1 cellular context compared by ENCODE assay signal in the genomic region with DNA sequence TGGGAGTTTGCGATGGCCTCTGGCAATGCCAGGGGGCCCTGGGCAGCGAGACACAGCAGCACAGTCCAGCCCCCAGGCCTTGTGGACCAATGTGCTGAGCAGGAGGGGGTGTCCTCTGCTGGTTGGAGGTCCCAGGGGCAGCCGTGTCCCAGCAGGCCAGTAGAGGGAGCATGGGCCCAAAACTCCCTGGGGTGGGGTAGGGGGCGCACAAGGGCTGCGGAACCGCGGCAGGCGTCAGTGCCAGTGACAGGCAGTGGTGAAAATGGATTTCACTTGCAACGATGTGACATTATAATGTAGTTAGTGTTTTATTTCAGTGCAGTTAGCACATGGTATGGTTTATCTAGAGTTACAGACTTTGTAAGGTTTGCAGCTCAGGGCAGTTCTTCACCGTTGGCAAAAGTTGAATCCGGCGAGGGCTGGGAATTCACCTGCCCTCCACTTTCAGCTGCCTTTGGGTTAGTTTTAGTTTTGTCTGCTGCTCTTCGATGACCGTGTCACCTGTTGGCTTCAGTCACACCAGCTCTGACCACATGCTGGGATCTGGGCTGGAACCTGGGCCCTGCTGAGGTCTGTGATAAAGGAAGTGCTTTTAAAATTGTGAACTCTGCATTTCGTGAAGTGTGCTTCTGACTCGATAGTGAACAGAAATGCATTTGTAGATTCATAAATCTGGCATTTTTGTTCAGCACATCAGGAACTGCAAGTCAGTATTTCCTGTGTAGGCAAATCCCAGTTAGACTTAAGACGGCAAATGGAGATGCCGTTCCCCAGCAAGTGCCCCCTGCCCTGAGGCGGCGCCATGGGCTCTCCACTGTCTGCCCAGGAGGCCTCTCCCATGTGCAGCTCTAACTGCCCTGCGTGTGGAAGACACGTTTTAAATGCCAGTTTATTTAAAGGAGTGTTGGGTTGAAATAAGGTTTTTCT.
TF ChIP-seq lines count a peak whose summit lies in the region.

No MANE protein-coding gene starts in this region.

TF ChIP-seq in HepG2, 621 proteins besides CTCF, POLR2A, EP300 and RAD21 (continued from another document and continues in another):
- TF ChIP-seq, protein P1, sequence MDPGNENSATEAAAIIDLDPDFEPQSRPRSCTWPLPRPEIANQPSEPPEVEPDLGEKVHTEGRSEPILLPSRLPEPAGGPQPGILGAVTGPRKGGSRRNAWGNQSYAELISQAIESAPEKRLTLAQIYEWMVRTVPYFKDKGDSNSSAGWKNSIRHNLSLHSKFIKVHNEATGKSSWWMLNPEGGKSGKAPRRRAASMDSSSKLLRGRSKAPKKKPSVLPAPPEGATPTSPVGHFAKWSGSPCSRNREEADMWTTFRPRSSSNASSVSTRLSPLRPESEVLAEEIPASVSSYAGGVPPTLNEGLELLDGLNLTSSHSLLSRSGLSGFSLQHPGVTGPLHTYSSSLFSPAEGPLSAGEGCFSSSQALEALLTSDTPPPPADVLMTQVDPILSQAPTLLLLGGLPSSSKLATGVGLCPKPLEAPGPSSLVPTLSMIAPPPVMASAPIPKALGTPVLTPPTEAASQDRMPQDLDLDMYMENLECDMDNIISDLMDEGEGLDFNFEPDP (CRISPR knock-in tag; conservative IDR thresholded peaks at IDR 0.05): 0 out of 2 replicates have a peak, but pooled peaks have one; percentile 85
- TF ChIP-seq RBM22 (optimal IDR thresholded peaks at IDR 0.05; ENCODE audit: low read length): peak; percentile 96
- peak; percentile 97 for TF ChIP-seq TSC22D2 (CRISPR knock-in tag; IDR thresholded peaks at IDR 0.05; ENCODE audit: borderline replicate concordance)
- no peak for TF ChIP-seq SMARCE1 (IDR thresholded peaks at IDR 0.05; ENCODE audit: borderline replicate concordance)
- TF ChIP-seq GABPB1 (CRISPR knock-in tag; IDR thresholded peaks at IDR 0.05): peak; percentile 63
- 0 out of 2 replicates have a peak, but pooled peaks have one; percentile 48 for TF ChIP-seq ZNF598 (CRISPR knock-in tag; IDR thresholded peaks at IDR 0.05; ENCODE audit: borderline replicate concordance)
- 0 out of 2 replicates have a peak, but pooled peaks have one; percentile 62 for TF ChIP-seq ZNF773 (CRISPR knock-in tag; IDR thresholded peaks at IDR 0.05; ENCODE audit: borderline replicate concordance)
- TF ChIP-seq ZNF75D (CRISPR knock-in tag; IDR thresholded peaks at IDR 0.05; ENCODE audit: borderline replicate concordance): no peak
- TF ChIP-seq ZNF350 (CRISPR knock-in tag; IDR thresholded peaks at IDR 0.05; ENCODE audit: borderline replicate concordance, low read depth): peak; percentile 45; the same call in 1 of the 2 replicates
- TF ChIP-seq, protein P2, sequence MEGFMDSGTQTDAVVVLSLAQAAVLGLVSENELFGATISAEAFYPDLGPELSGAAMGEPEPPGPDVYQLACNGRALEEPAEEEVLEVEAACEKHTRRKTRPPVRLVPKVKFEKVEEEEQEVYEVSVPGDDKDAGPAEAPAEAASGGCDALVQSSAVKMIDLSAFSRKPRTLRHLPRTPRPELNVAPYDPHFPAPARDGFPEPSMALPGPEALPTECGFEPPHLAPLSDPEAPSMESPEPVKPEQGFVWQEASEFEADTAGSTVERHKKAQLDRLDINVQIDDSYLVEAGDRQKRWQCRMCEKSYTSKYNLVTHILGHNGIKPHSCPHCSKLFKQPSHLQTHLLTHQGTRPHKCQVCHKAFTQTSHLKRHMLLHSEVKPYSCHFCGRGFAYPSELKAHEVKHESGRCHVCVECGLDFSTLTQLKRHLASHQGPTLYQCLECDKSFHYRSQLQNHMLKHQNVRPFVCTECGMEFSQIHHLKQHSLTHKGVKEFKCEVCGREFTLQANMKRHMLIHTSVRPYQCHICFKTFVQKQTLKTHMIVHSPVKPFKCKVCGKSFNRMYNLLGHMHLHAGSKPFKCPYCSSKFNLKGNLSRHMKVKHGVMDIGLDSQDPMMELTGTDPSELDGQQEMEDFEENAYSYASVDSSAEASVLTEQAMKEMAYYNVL (CRISPR knock-in tag; IDR thresholded peaks at IDR 0.05; ENCODE audit: borderline replicate concordance): peak; percentile 39; the same call in 1 of the 2 replicates
- TF ChIP-seq ZFP37 (CRISPR knock-in tag; IDR thresholded peaks at IDR 0.05; ENCODE audit: borderline replicate concordance): 0 out of 2 replicates have a peak, but pooled peaks have one; percentile 38
- no peak for TF ChIP-seq ZNF335 (CRISPR knock-in tag; IDR thresholded peaks at IDR 0.05)
- TF ChIP-seq, protein P3, sequence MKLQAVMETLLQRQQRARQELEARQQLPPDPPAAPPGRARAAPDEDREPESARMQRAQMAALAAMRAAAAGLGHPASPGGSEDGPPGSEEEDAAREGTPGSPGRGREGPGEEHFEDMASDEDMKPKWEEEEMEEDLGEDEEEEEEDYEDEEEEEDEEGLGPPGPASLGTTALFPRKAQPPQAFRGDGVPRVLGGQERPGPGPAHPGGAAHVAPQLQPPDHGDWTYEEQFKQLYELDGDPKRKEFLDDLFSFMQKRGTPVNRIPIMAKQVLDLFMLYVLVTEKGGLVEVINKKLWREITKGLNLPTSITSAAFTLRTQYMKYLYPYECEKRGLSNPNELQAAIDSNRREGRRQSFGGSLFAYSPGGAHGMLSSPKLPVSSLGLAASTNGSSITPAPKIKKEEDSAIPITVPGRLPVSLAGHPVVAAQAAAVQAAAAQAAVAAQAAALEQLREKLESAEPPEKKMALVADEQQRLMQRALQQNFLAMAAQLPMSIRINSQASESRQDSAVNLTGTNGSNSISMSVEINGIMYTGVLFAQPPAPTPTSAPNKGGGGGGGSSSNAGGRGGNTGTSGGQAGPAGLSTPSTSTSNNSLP (IDR thresholded peaks at IDR 0.05; ENCODE audit: low read depth, low read length): peak; percentile 22; the same call in 1 of the 2 replicates
- no peak for TF ChIP-seq NR1H2 (CRISPR knock-in tag; IDR thresholded peaks at IDR 0.05; ENCODE audit: borderline replicate concordance, low read depth)
- TF ChIP-seq BRCA1 (CRISPR knock-in tag; IDR thresholded peaks at IDR 0.05): peak; percentile 74; the same call in 1 of the 2 replicates
- TF ChIP-seq ZNF564 (CRISPR knock-in tag; IDR thresholded peaks at IDR 0.05): no peak
- no peak for TF ChIP-seq RARG (CRISPR knock-in tag; IDR thresholded peaks at IDR 0.05; ENCODE audit: low read depth)
- TF ChIP-seq TOE1 (CRISPR knock-in tag; IDR thresholded peaks at IDR 0.05): peak; percentile 72; the same call in 1 of the 2 replicates
- TF ChIP-seq HOXA3 (CRISPR knock-in tag; IDR thresholded peaks at IDR 0.05): peak; percentile 86
- TF ChIP-seq RAD51 (IDR thresholded peaks at IDR 0.05; ENCODE audit: borderline replicate concordance): no peak
- TF ChIP-seq ZSCAN21 (CRISPR knock-in tag; IDR thresholded peaks at IDR 0.05; ENCODE audit: borderline replicate concordance): peak; percentile 70; the same call in 1 of the 2 replicates
- TF ChIP-seq FOSL1 (CRISPR knock-in tag; IDR thresholded peaks at IDR 0.05; ENCODE audit: borderline replicate concordance): no peak
- TF ChIP-seq ZNF768 (CRISPR knock-in tag; IDR thresholded peaks at IDR 0.05): peak; percentile 80
- peak; percentile 78; the same call in 1 of the 2 replicates for TF ChIP-seq RXRB (CRISPR knock-in tag; IDR thresholded peaks at IDR 0.05; ENCODE audit: borderline replicate concordance)
- TF ChIP-seq ZBTB7B (CRISPR knock-in tag; IDR thresholded peaks at IDR 0.05): peak; percentile 97
- no peak for TF ChIP-seq ISX (CRISPR knock-in tag; conservative IDR thresholded peaks at IDR 0.05)
- TF ChIP-seq, protein P4, sequence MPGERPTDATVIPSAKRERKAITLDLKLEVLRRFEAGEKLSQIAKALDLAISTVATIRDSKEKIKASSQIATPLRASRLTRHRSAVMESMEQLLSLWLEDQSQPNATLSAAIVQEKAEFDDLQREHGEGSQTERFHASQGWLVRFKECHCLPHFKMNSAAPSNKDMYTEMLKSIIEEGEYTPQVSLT (CRISPR knock-in tag; IDR thresholded peaks at IDR 0.05; ENCODE audit: borderline replicate concordance, low read depth): no peak
- no peak for TF ChIP-seq RBFOX2 (IDR thresholded peaks at IDR 0.05; ENCODE audit: low read depth, low read length)
- no peak for TF ChIP-seq HOXA9 (CRISPR knock-in tag; IDR thresholded peaks at IDR 0.05; ENCODE audit: borderline replicate concordance)
- TF ChIP-seq, protein P5, sequence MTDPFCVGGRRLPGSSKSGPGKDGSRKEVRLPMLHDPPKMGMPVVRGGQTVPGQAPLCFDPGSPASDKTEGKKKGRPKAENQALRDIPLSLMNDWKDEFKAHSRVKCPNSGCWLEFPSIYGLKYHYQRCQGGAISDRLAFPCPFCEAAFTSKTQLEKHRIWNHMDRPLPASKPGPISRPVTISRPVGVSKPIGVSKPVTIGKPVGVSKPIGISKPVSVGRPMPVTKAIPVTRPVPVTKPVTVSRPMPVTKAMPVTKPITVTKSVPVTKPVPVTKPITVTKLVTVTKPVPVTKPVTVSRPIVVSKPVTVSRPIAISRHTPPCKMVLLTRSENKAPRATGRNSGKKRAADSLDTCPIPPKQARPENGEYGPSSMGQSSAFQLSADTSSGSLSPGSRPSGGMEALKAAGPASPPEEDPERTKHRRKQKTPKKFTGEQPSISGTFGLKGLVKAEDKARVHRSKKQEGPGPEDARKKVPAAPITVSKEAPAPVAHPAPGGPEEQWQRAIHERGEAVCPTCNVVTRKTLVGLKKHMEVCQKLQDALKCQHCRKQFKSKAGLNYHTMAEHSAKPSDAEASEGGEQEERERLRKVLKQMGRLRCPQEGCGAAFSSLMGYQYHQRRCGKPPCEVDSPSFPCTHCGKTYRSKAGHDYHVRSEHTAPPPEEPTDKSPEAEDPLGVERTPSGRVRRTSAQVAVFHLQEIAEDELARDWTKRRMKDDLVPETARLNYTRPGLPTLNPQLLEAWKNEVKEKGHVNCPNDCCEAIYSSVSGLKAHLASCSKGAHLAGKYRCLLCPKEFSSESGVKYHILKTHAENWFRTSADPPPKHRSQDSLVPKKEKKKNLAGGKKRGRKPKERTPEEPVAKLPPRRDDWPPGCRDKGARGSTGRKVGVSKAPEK (CRISPR knock-in tag; IDR thresholded peaks at IDR 0.05; ENCODE audit: borderline replicate concordance): peak; percentile 45; the same call in 1 of the 2 replicates
- TF ChIP-seq ZNF558 (CRISPR knock-in tag; IDR thresholded peaks at IDR 0.05; ENCODE audit: borderline replicate concordance): no peak
- no peak for TF ChIP-seq CHD2 (IDR thresholded peaks at IDR 0.05; ENCODE audit: low read depth, low read length)
- no peak for TF ChIP-seq FOXJ3 (CRISPR knock-in tag; IDR thresholded peaks at IDR 0.05; ENCODE audit: borderline replicate concordance)
- TF ChIP-seq, protein P6, sequence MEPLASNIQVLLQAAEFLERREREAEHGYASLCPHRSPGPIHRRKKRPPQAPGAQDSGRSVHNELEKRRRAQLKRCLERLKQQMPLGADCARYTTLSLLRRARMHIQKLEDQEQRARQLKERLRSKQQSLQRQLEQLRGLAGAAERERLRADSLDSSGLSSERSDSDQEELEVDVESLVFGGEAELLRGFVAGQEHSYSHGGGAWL (CRISPR knock-in tag; IDR thresholded peaks at IDR 0.05): peak; percentile 39; the same call in 1 of the 2 replicates
- TF ChIP-seq YEATS2 (CRISPR knock-in tag; IDR thresholded peaks at IDR 0.05; ENCODE audit: borderline replicate concordance): peak; percentile 43
- no peak for TF ChIP-seq MZF1 (CRISPR knock-in tag; IDR thresholded peaks at IDR 0.05; ENCODE audit: borderline replicate concordance)
- TF ChIP-seq ISL2 (CRISPR knock-in tag; IDR thresholded peaks at IDR 0.05): peak; percentile 66
- TF ChIP-seq ZNF772 (CRISPR knock-in tag; IDR thresholded peaks at IDR 0.05): peak; percentile 74; the same call in 1 of the 2 replicates
- TF ChIP-seq KLF6 (CRISPR knock-in tag; IDR thresholded peaks at IDR 0.05): 0 out of 2 replicates have a peak, but pooled peaks have one; percentile 62
- 0 out of 2 replicates have a peak, but pooled peaks have one; percentile 52 for TF ChIP-seq ADNP (CRISPR knock-in tag; IDR thresholded peaks at IDR 0.05)
- peak; percentile 73; the same call in 1 of the 2 replicates for TF ChIP-seq ZNF292 (CRISPR knock-in tag; IDR thresholded peaks at IDR 0.05; ENCODE audit: borderline replicate concordance, low read depth)
- TF ChIP-seq ZNF224 (CRISPR knock-in tag; IDR thresholded peaks at IDR 0.05): no peak
- TF ChIP-seq, protein P7, sequence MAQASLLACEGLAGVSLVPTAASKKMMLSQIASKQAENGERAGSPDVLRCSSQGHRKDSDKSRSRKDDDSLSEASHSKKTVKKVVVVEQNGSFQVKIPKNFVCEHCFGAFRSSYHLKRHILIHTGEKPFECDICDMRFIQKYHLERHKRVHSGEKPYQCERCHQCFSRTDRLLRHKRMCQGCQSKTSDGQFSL (CRISPR knock-in tag; IDR thresholded peaks at IDR 0.05): peak; percentile 100
- TF ChIP-seq AKAP8 (CRISPR knock-in tag; IDR thresholded peaks at IDR 0.05): peak; percentile 69
- TF ChIP-seq, protein P8, sequence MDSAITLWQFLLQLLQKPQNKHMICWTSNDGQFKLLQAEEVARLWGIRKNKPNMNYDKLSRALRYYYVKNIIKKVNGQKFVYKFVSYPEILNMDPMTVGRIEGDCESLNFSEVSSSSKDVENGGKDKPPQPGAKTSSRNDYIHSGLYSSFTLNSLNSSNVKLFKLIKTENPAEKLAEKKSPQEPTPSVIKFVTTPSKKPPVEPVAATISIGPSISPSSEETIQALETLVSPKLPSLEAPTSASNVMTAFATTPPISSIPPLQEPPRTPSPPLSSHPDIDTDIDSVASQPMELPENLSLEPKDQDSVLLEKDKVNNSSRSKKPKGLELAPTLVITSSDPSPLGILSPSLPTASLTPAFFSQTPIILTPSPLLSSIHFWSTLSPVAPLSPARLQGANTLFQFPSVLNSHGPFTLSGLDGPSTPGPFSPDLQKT (CRISPR knock-in tag; IDR thresholded peaks at IDR 0.05; ENCODE audit: borderline replicate concordance): no peak
- TF ChIP-seq MYNN (CRISPR knock-in tag; IDR thresholded peaks at IDR 0.05; ENCODE audit: low read depth): no peak
- TF ChIP-seq JDP2 (CRISPR knock-in tag; IDR thresholded peaks at IDR 0.05; ENCODE audit: borderline replicate concordance): no peak
- TF ChIP-seq, protein P9, sequence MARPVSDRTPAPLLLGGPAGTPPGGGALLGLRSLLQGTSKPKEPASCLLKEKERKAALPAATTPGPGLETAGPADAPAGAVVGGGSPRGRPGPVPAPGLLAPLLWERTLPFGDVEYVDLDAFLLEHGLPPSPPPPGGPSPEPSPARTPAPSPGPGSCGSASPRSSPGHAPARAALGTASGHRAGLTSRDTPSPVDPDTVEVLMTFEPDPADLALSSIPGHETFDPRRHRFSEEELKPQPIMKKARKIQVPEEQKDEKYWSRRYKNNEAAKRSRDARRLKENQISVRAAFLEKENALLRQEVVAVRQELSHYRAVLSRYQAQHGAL (CRISPR knock-in tag; IDR thresholded peaks at IDR 0.05; ENCODE audit: not compliant biosample characterization): no peak
- TF ChIP-seq, protein P10, sequence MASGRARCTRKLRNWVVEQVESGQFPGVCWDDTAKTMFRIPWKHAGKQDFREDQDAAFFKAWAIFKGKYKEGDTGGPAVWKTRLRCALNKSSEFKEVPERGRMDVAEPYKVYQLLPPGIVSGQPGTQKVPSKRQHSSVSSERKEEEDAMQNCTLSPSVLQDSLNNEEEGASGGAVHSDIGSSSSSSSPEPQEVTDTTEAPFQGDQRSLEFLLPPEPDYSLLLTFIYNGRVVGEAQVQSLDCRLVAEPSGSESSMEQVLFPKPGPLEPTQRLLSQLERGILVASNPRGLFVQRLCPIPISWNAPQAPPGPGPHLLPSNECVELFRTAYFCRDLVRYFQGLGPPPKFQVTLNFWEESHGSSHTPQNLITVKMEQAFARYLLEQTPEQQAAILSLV (CRISPR knock-in tag; IDR thresholded peaks at IDR 0.05; ENCODE audit: borderline replicate concordance): peak; percentile 69; the same call in 1 of the 2 replicates
- peak; percentile 65; the same call in 1 of the 2 replicates for TF ChIP-seq ZNF607 (CRISPR knock-in tag; IDR thresholded peaks at IDR 0.05; ENCODE audit: borderline replicate concordance)
- no peak for TF ChIP-seq YEATS4 (CRISPR knock-in tag; IDR thresholded peaks at IDR 0.05; ENCODE audit: borderline replicate concordance)
- TF ChIP-seq MATR3 (CRISPR knock-in tag; IDR thresholded peaks at IDR 0.05): no peak
- TF ChIP-seq ZNF672 (CRISPR knock-in tag; IDR thresholded peaks at IDR 0.05): no peak
